Comparison of ENCODE assay signal across 8 cellular contexts in genomic region chr5:139439013-139439903, GRCh38. TPM values are rescaled to one million over a fixed set of nuclear protein-coding genes. Genes with fewer than 3 reads are reported as not detected.
DNase-seq lines count a peak whose midpoint lies in the region; ATAC-seq and TF ChIP-seq lines count a peak whose summit lies in the region.

Gene DNAJC18 (minus strand): TSS chr5:139439525. CDS start chr5:139439445, 80 bp downstream.

- H3K9ac ChIP-seq in mucosa of rectum (ENCODE audit: low read depth in 1 of 2, low read length in 2 of 2) = peak within 1 kb of the TSS; percentile 91 to 96

- H3K27ac Mint-ChIP-seq in activated T-cell treated with anti-CD3 and anti-CD28 coated beads, Interleukin-2, amount 50 U/mL, for 24 hours = peak within 1 kb of the TSS; percentile 99

- DNase-seq in DMS153 treated with DMSO at 0.1 percent for 48 hours (lab: John Stamatoyannopoulos, UW; ENCODE audit: unreplicated experiment) = peak; percentile 51
- peak; percentile 86 for DNase-seq in KBM-7
- peak; percentile 94 for DNase-seq in activated T-cell treated with anti-CD3 and anti-CD28 coated beads, Interleukin-2, amount 50 U/mL, for 24 hours
- peak; percentile 67 to 79 for DNase-seq in stimulated activated CD8-positive, alpha-beta memory T cell treated with anti-CD3 and anti-CD28 coated beads, Interleukin-7, amount 100 ng/mL, for 1 hour (ENCODE audit: low read depth in 2 of 2)

- H3K4me1 Mint-ChIP-seq in activated T-cell treated with anti-CD3 and anti-CD28 coated beads, Interleukin-2, amount 50 U/mL, for 24 hours (ENCODE audit: low read depth) = peaks cover 63% of the 10 kb centered on the region

- no peaks in the 10 kb centered on the region for H3K9me3 ChIP-seq in esophagus (ENCODE audit: control insufficient read depth in 2 of 2, insufficient read depth in 1 of 2, low read depth in 1 of 2, low read length in 1 of 2)
- H3K9me3 ChIP-seq in mucosa of rectum (ENCODE audit: control insufficient read depth in 2 of 2, low read length in 2 of 2) = no peaks in the 10 kb centered on the region

- no peaks in the 10 kb centered on the region for H3K27me3 Mint-ChIP-seq in activated T-cell treated with anti-CD3 and anti-CD28 coated beads, Interleukin-2, amount 50 U/mL, for 24 hours

- in situ Hi-C loops in KBM-7 (cut with MboI; ENCODE audit: low pct_unique_long_range_greater_than_20kb, low sequenced_read_pairs) = no loop called here

- H3K4me3 ChIP-seq in esophagus (ENCODE audit: low read depth in 1 of 2, low read length in 2 of 2) (peak within 1 kb of the TSS; percentile 85 to 95), mucosa of rectum (ENCODE audit: low read length in 2 of 2) (peak within 1 kb of the TSS; percentile 84 to 92)

- H3K9me3 Mint-ChIP-seq in activated T-cell treated with anti-CD3 and anti-CD28 coated beads, Interleukin-2, amount 50 U/mL, for 24 hours = no peaks in the 10 kb centered on the region

- H3K27ac ChIP-seq in esophagus (ENCODE audit: low read depth in 2 of 2, low read length in 1 of 2) (peak within 1 kb of the TSS; percentile 96 to 99), mucosa of rectum (ENCODE audit: low read depth in 2 of 2, low read length in 2 of 2) (peak within 1 kb of the TSS; percentile 93 to 96)

- no peaks in the 10 kb centered on the region for H3K36me3 ChIP-seq in esophagus (ENCODE audit: control insufficient read depth in 2 of 2, insufficient read depth in 2 of 2, low read length in 1 of 2)
- no peaks in the 10 kb centered on the region for H3K36me3 ChIP-seq in mucosa of rectum (ENCODE audit: control insufficient read depth in 2 of 2, insufficient read depth in 2 of 2, low read length in 2 of 2)

- 2 to 3% methylated on average over 35 to 49 of the region's 49 CpGs for WGBS in esophagus, 2 donors

- H3K4me3 Mint-ChIP-seq in activated T-cell treated with anti-CD3 and anti-CD28 coated beads, Interleukin-2, amount 50 U/mL, for 24 hours = peak within 1 kb of the TSS; percentile 94

- ATAC-seq in GM21717 (IDR thresholded peaks at IDR 0.05; ENCODE audit: unreplicated experiment) = peak; percentile 87

- H3K27me3 ChIP-seq in esophagus (ENCODE audit: control insufficient read depth in 1 of 2, insufficient read depth in 2 of 2, low read length in 2 of 2) (no peaks in the 10 kb centered on the region), mucosa of rectum (ENCODE audit: control insufficient read depth in 2 of 2, insufficient read depth in 2 of 2, low read length in 2 of 2) (no peaks in the 10 kb centered on the region)

- peaks cover 0 to 2% of the 10 kb centered on the region in 2 donors for H3K4me1 ChIP-seq in esophagus (ENCODE audit: control insufficient read depth in 2 of 2, insufficient read depth in 2 of 2, low read length in 1 of 2)
- H3K4me1 ChIP-seq in mucosa of rectum (ENCODE audit: control insufficient read depth in 2 of 2, insufficient read depth in 2 of 2, low read length in 2 of 2) = peaks cover 4 to 5% of the 10 kb centered on the region in 2 donors

- peaks cover 37% of the 10 kb centered on the region for H3K36me3 Mint-ChIP-seq in activated T-cell treated with anti-CD3 and anti-CD28 coated beads, Interleukin-2, amount 50 U/mL, for 24 hours (ENCODE audit: low read depth)

TF ChIP-seq in PFSK-1, 5 proteins besides CTCF, POLR2A, EP300 and RAD21:
- TF ChIP-seq, protein P1, sequence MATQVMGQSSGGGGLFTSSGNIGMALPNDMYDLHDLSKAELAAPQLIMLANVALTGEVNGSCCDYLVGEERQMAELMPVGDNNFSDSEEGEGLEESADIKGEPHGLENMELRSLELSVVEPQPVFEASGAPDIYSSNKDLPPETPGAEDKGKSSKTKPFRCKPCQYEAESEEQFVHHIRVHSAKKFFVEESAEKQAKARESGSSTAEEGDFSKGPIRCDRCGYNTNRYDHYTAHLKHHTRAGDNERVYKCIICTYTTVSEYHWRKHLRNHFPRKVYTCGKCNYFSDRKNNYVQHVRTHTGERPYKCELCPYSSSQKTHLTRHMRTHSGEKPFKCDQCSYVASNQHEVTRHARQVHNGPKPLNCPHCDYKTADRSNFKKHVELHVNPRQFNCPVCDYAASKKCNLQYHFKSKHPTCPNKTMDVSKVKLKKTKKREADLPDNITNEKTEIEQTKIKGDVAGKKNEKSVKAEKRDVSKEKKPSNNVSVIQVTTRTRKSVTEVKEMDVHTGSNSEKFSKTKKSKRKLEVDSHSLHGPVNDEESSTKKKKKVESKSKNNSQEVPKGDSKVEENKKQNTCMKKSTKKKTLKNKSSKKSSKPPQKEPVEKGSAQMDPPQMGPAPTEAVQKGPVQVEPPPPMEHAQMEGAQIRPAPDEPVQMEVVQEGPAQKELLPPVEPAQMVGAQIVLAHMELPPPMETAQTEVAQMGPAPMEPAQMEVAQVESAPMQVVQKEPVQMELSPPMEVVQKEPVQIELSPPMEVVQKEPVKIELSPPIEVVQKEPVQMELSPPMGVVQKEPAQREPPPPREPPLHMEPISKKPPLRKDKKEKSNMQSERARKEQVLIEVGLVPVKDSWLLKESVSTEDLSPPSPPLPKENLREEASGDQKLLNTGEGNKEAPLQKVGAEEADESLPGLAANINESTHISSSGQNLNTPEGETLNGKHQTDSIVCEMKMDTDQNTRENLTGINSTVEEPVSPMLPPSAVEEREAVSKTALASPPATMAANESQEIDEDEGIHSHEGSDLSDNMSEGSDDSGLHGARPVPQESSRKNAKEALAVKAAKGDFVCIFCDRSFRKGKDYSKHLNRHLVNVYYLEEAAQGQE (IDR thresholded peaks at IDR 0.05; ENCODE audit: insufficient read depth in 1 of 2, low read depth in 2 of 2, low read length in 2 of 2) = no peak
- TF ChIP-seq TAF1 (IDR thresholded peaks at IDR 0.05; ENCODE audit: borderline replicate concordance, insufficient read depth, low read length) = 0 out of 2 replicates have a peak, but pooled peaks have one; percentile 45
- TF ChIP-seq POLR2AphosphoS5 (IDR thresholded peaks at IDR 0.05; ENCODE audit: low read depth, low read length) = peak; percentile 33; the same call in 1 of the 2 replicates
- no peak for TF ChIP-seq SIN3A (IDR thresholded peaks at IDR 0.05; ENCODE audit: borderline replicate concordance, insufficient read depth, low read length)
- no peak for TF ChIP-seq FOXP2 (optimal IDR thresholded peaks at IDR 0.05; ENCODE audit: borderline replicate concordance, extremely low read depth, extremely low read length, insufficient read depth)

RNA-seq across cellular contexts. Expression of gene DNAJC18, which starts in this region (rescaled TPM):
- 18.6 TPM for polyA plus RNA-seq in PFSK-1 (2012; ENCODE audit: insufficient read length, low read depth)
- 1 to 10 TPM; 2.2 to 2.4 TPM for polyA plus RNA-seq in esophagus

Comparison
In these comparisons a context has a peak if more than half of its experiments do, and no peak if none do; other contexts are left out.
1. Peak in every context shown above with its lines: DNase-seq, ATAC-seq, H3K4me3 ChIP-seq and H3K27ac ChIP-seq.